In the genomic region with DNA sequence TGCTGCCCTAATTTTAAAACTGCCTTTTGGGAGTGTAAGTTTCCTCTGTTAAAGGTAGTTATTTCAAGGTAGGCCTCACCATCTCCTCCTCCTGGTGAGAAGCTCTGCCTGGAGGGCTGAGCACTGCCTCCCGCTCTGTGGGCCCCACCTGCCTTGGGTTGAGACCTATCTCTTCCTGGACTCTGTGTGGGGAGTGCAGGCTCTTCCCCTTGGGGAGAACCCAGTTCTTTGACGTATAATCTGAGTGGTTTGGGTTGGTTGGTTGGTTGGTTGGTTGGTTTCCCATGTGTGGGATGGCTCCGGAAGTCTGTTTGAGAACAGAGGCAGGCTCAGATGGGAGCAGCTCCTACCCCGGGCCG, we compare ENCODE assay signal across 8 cellular contexts. TPM values are rescaled to one million over a fixed set of nuclear protein-coding genes. Genes with fewer than 3 reads are reported as not detected.
A peak's percentile ranks its signal among the peaks of the same experiment; 100 is the strongest.
DNase-seq lines count a peak whose midpoint lies in the region; ATAC-seq and TF ChIP-seq lines count a peak whose summit lies in the region.

No MANE protein-coding gene starts in this region.

- no peak overlapping the region for H3K27ac ChIP-seq in CD8-positive, alpha-beta T cell (ENCODE audit: low read depth, low read length)
- peak overlapping the region; percentile 95 to 96 for H3K27ac ChIP-seq in ascending aorta

- DNase-seq in CD8-positive, alpha-beta T cell, result peak in 5 of 7 experiments; percentile 23 to 54 (median 45)
- no peak for DNase-seq in ascending aorta (ENCODE audit: low spot score in 2 of 2)
- DNase-seq in naive B cell, result peak; percentile 20
- DNase-seq in LoVo (ENCODE audit: low spot score), result no peak
- DNase-seq in BE2C, result no peak

- no peak overlapping the region for H3K4me3 Mint-ChIP-seq in CD8-positive, alpha-beta T cell
- H3K4me3 Mint-ChIP-seq in IgD-negative memory B cell (peak overlapping the region in 2 of 4 donors; percentile 39 to 76), naive B cell (peak overlapping the region in 7 of 8 donors; percentile 6 to 77 (median 51))

- H3K27me3 Mint-ChIP-seq in CD8-positive, alpha-beta T cell (ENCODE audit: low read depth), result peaks cover 3% of the 10 kb centered on the region
- H3K27me3 Mint-ChIP-seq in IgD-negative memory B cell (no peaks in the 10 kb centered on the region), naive B cell (no peaks in the 10 kb centered on the region)

- peak; percentile 52 for ATAC-seq in CD8-positive, alpha-beta T cell
- ATAC-seq in naive B cell (ENCODE audit: low read depth in 2 of 2) (peak; percentile 95), GM18873 (IDR thresholded peaks at IDR 0.05; ENCODE audit: low FRiP score, unreplicated experiment) (no peak), HG02938 (IDR thresholded peaks at IDR 0.05; ENCODE audit: unreplicated experiment) (no peak)

- H3K27ac Mint-ChIP-seq in CD8-positive, alpha-beta T cell, result peak overlapping the region; percentile 73
- H3K27ac Mint-ChIP-seq in IgD-negative memory B cell, result peak overlapping the region; percentile 68 to 93 (median 85)
- H3K27ac Mint-ChIP-seq in naive B cell, result peak overlapping the region; percentile 53 to 93 (median 87)

- TF ChIP-seq CTCF in CD8-positive, alpha-beta T cell (IDR thresholded peaks at IDR 0.05), result no peak
- TF ChIP-seq CTCF in ascending aorta (IDR thresholded peaks at IDR 0.05) (no peak), BE2C (IDR thresholded peaks at IDR 0.05; ENCODE audit: low read depth, low read length) (no peak)

- H3K36me3 Mint-ChIP-seq in CD8-positive, alpha-beta T cell, result peaks cover 7% of the 10 kb centered on the region
- peaks cover under 1% of the 10 kb centered on the region for H3K36me3 Mint-ChIP-seq in IgD-negative memory B cell
- peaks cover 0 to 1% of the 10 kb centered on the region in 2 donors for H3K36me3 Mint-ChIP-seq in naive B cell

- H3K4me1 Mint-ChIP-seq in CD8-positive, alpha-beta T cell (ENCODE audit: low read depth), result peaks cover 50% of the 10 kb centered on the region
- H3K4me1 Mint-ChIP-seq in IgD-negative memory B cell (peaks cover 42 to 47% (median 44%) of the 10 kb centered on the region in 3 donors), naive B cell (peaks cover 41 to 77% (median 69%) of the 10 kb centered on the region in 3 donors)

- intact Hi-C loops in CD8-positive, alpha-beta T cell (cut with DNase I, micrococcal nuclease), result no loop called here
- intact Hi-C loops in ascending aorta (cut with DNase I), result no loop called here

- no peak overlapping the region for H3K4me3 ChIP-seq in CD8-positive, alpha-beta T cell (ENCODE audit: low read depth, low read length)
- H3K4me3 ChIP-seq in ascending aorta (no peak overlapping the region), BE2C (ENCODE audit: low read depth, low read length) (no peak overlapping the region)

- no peaks in the 10 kb centered on the region for H3K36me3 ChIP-seq in CD8-positive, alpha-beta T cell (ENCODE audit: insufficient read depth, low read length)
- H3K36me3 ChIP-seq in ascending aorta, result no peaks in the 10 kb centered on the region
- H3K36me3 ChIP-seq in BE2C, result peaks cover 5% of the 10 kb centered on the region; the same call in 1 of the 2 replicates

- CTCF ChIA-PET in CD8-positive, alpha-beta T cell (lab: Charles Lee), result interaction anchor here (0.6 to 1.5 kb wide), 3 partner anchors 12 to 38 kb away, joined by 3 read pairs; no protein-coding TSS in a partner anchor

- no peaks in the 10 kb centered on the region for H3K9me3 ChIP-seq in CD8-positive, alpha-beta T cell (ENCODE audit: low read length)
- no peaks in the 10 kb centered on the region for H3K9me3 ChIP-seq in ascending aorta
- H3K9me3 ChIP-seq in BE2C, result no peaks in the 10 kb centered on the region; the same call in 1 of the 2 replicates

- H3K4me1 ChIP-seq in CD8-positive, alpha-beta T cell (ENCODE audit: insufficient read depth, low read length), result peaks cover 32% of the 10 kb centered on the region
- peaks cover 48 to 85% of the 10 kb centered on the region in 2 donors for H3K4me1 ChIP-seq in ascending aorta
- H3K4me1 ChIP-seq in BE2C, result peaks cover 11% of the 10 kb centered on the region

- no peaks in the 10 kb centered on the region for H3K27me3 ChIP-seq in CD8-positive, alpha-beta T cell (ENCODE audit: insufficient read depth, low read length)
- H3K27me3 ChIP-seq in ascending aorta, result no peaks in the 10 kb centered on the region
- no peaks in the 10 kb centered on the region for H3K27me3 ChIP-seq in BE2C

- POLR2A ChIA-PET in CD8-positive, alpha-beta T cell (lab: Charles Lee), result interaction anchor here (0.8 to 1.1 kb wide), 2 partner anchors 20 to 22 kb away, joined by 3 read pairs; no protein-coding TSS in a partner anchor

- H3K9me3 Mint-ChIP-seq in CD8-positive, alpha-beta T cell, result no peaks in the 10 kb centered on the region
- H3K9me3 Mint-ChIP-seq in IgD-negative memory B cell (no peaks in the 10 kb centered on the region), naive B cell (no peaks in the 10 kb centered on the region)

RNA-seq across cellular contexts. Expression of gene ACTN4, which starts 39.1 kb away (rescaled TPM):
- total RNA-seq in CD8-positive, alpha-beta T cell, result 100 to 1,000 TPM; 110 to 111 TPM
- polyA plus RNA-seq in IgD-negative memory B cell, result 21.8 TPM
- 1,036 TPM for total RNA-seq in ascending aorta
- polyA plus RNA-seq in naive B cell (ENCODE audit: low read depth in 6 of 6), result 10 to 100 TPM in 4 of 6 donors, 1 to 10 TPM in 2; 6.8 to 15.8 (median 10.6) TPM
- 179 TPM for polyA plus RNA-seq in BE2C (2012; ENCODE audit: insufficient read depth, insufficient read length, low read depth)

RNA-seq across cellular contexts. Expression of gene CAPN12, which starts 57.8 kb away (rescaled TPM):
- total RNA-seq in CD8-positive, alpha-beta T cell, result 1 to 10 TPM; 2.7 to 3.2 TPM
- 31.6 TPM for polyA plus RNA-seq in IgD-negative memory B cell
- total RNA-seq in ascending aorta, result not detected
- 10 to 100 TPM in 4 of 6 donors, 1 to 10 TPM in 2; 3.3 to 25.4 (median 14.0) TPM for polyA plus RNA-seq in naive B cell (ENCODE audit: low read depth in 6 of 6)
- polyA plus RNA-seq in BE2C (2012; ENCODE audit: insufficient read depth, insufficient read length, low read depth), result not detected

Comparison
In these comparisons a context has a peak if more than half of its experiments do, and no peak if none do; other contexts are left out.
1. ATAC-seq: peak in CD8-positive, alpha-beta T cell (single experiment) and naive B cell (2 of 2); none in GM18873 (single experiment) and HG02938 (single experiment).
2. DNase-seq: peak in CD8-positive, alpha-beta T cell (5 of 7) and naive B cell (single experiment); none in ascending aorta (0 of 2), LoVo (single experiment) and BE2C (single experiment).
3. Peak in every context shown above with its lines, with median percentiles within 50 percentile points of each other: H3K27ac Mint-ChIP-seq.